Comparison of ENCODE assay signal across 1 cellular context in genomic region chr18:42510540-42510939, GRCh38.
A peak's percentile ranks its signal among the peaks of the same experiment; 100 is the strongest.
TF ChIP-seq lines count a peak whose summit lies in the region.

No MANE protein-coding gene starts in this region.

TF ChIP-seq in HepG2, 621 proteins besides CTCF, POLR2A, EP300 and RAD21 (continued from another document):
- TF ChIP-seq HNRNPK (IDR thresholded peaks at IDR 0.05; ENCODE audit: low read depth, low read length, poor library complexity, severe bottlenecking) = peak; percentile 58
